In genomic region chr16:8866118-8866883, GRCh38 we compare ENCODE assay signal across 1 cellular context.
TF ChIP-seq lines count a peak whose summit lies in the region.

No MANE protein-coding gene starts in this region.

TF ChIP-seq in HepG2, 621 proteins besides CTCF, POLR2A, EP300 and RAD21 (continued from another document and continues in another):
- TF ChIP-seq BCL3 (CRISPR knock-in tag; IDR thresholded peaks at IDR 0.05) (no peak), ZNF460 (CRISPR knock-in tag; IDR thresholded peaks at IDR 0.05; ENCODE audit: borderline replicate concordance) (no peak), E2F1 (CRISPR knock-in tag; IDR thresholded peaks at IDR 0.05) (no peak), CCDC6 (CRISPR knock-in tag; IDR thresholded peaks at IDR 0.05) (peak; percentile 65; the same call in 1 of the 2 replicates), ZNF850 (CRISPR knock-in tag; conservative IDR thresholded peaks at IDR 0.05) (no peak), ZNF296 (CRISPR knock-in tag; conservative IDR thresholded peaks at IDR 0.05) (no peak; the same call in none of the 2 replicates), ZBTB7B (CRISPR knock-in tag; IDR thresholded peaks at IDR 0.05) (peak; percentile 85), ZBTB25 (CRISPR knock-in tag; IDR thresholded peaks at IDR 0.05) (peak; percentile 79), SRF (IDR thresholded peaks at IDR 0.05; ENCODE audit: low read depth, low read length) (no peak), ZNF275 (CRISPR knock-in tag; IDR thresholded peaks at IDR 0.05; ENCODE audit: borderline replicate concordance) (no peak), KDM4B (CRISPR knock-in tag; IDR thresholded peaks at IDR 0.05) (no peak; the same call in 1 of the 2 replicates), ZFX (CRISPR knock-in tag; IDR thresholded peaks at IDR 0.05; ENCODE audit: low read depth) (peak; percentile 82), ZZZ3 (CRISPR knock-in tag; IDR thresholded peaks at IDR 0.05; ENCODE audit: borderline replicate concordance) (no peak), MXD4 (CRISPR knock-in tag; IDR thresholded peaks at IDR 0.05) (peak; percentile 98), AHR (CRISPR knock-in tag; IDR thresholded peaks at IDR 0.05) (no peak), MTERF4 (CRISPR knock-in tag; IDR thresholded peaks at IDR 0.05) (0 out of 2 replicates have a peak, but pooled peaks have one; percentile 30), NFYB (CRISPR knock-in tag; IDR thresholded peaks at IDR 0.05) (peak; percentile 27; the same call in 1 of the 2 replicates), TARDBP (CRISPR knock-in tag; IDR thresholded peaks at IDR 0.05) (peak; percentile 84; the same call in 1 of the 2 replicates), SNRNP70 (IDR thresholded peaks at IDR 0.05; ENCODE audit: low read depth, low read length) (no peak), SSRP1 (CRISPR knock-in tag; IDR thresholded peaks at IDR 0.05) (0 out of 2 replicates have a peak, but pooled peaks have one; percentile 36), ASH2L (IDR thresholded peaks at IDR 0.05; ENCODE audit: insufficient read length, low read depth, low read length) (no peak), POLR2G (IDR thresholded peaks at IDR 0.05; ENCODE audit: low read depth, low read length) (no peak; the same call in 1 of the 2 replicates), HNRNPUL1 (IDR thresholded peaks at IDR 0.05; ENCODE audit: low read depth, low read length) (no peak), BRF2 (CRISPR knock-in tag; IDR thresholded peaks at IDR 0.05) (no peak), SALL1 (CRISPR knock-in tag; IDR thresholded peaks at IDR 0.05) (peak; percentile 83), CENPT (CRISPR knock-in tag; IDR thresholded peaks at IDR 0.05; ENCODE audit: low read depth) (no peak), CHD4 (IDR thresholded peaks at IDR 0.05; ENCODE audit: borderline replicate concordance, low read length) (no peak), SIN3B (IDR thresholded peaks at IDR 0.05; ENCODE audit: low read length) (0 out of 2 replicates have a peak, but pooled peaks have one; percentile 9), FOXA1 (IDR thresholded peaks at IDR 0.05) (no peak), FOXA1 (CRISPR knock-in tag; IDR thresholded peaks at IDR 0.05) (peak; percentile 87), ZBTB21 (CRISPR knock-in tag; IDR thresholded peaks at IDR 0.05) (no peak), GMEB1 (CRISPR knock-in tag; IDR thresholded peaks at IDR 0.05; ENCODE audit: borderline replicate concordance) (peak; percentile 52; the same call in 1 of the 2 replicates), ZNF503 (CRISPR knock-in tag; IDR thresholded peaks at IDR 0.05) (0 out of 2 replicates have a peak, but pooled peaks have one; percentile 55), MXD3 (CRISPR knock-in tag; IDR thresholded peaks at IDR 0.05) (peak; percentile 90), ZNF20 (CRISPR knock-in tag; IDR thresholded peaks at IDR 0.05) (no peak), ZNF770 (CRISPR knock-in tag; IDR thresholded peaks at IDR 0.05) (peak; percentile 29; the same call in 1 of the 2 replicates), THYN1 (CRISPR knock-in tag; IDR thresholded peaks at IDR 0.05; ENCODE audit: borderline replicate concordance, low read depth) (no peak), TRIM22 (IDR thresholded peaks at IDR 0.05) (no peak), TEAD2 (CRISPR knock-in tag; IDR thresholded peaks at IDR 0.05) (0 out of 2 replicates have a peak, but pooled peaks have one; percentile 21), RERE (CRISPR knock-in tag; IDR thresholded peaks at IDR 0.05; ENCODE audit: low read depth) (0 out of 2 replicates have a peak, but pooled peaks have one; percentile 28), ZNF496 (CRISPR knock-in tag; IDR thresholded peaks at IDR 0.05; ENCODE audit: insufficient replicate concordance) (no peak), ZNF451 (CRISPR knock-in tag; IDR thresholded peaks at IDR 0.05) (no peak)
